Comparison of ENCODE assay signal across 8 cellular contexts in the genomic region with DNA sequence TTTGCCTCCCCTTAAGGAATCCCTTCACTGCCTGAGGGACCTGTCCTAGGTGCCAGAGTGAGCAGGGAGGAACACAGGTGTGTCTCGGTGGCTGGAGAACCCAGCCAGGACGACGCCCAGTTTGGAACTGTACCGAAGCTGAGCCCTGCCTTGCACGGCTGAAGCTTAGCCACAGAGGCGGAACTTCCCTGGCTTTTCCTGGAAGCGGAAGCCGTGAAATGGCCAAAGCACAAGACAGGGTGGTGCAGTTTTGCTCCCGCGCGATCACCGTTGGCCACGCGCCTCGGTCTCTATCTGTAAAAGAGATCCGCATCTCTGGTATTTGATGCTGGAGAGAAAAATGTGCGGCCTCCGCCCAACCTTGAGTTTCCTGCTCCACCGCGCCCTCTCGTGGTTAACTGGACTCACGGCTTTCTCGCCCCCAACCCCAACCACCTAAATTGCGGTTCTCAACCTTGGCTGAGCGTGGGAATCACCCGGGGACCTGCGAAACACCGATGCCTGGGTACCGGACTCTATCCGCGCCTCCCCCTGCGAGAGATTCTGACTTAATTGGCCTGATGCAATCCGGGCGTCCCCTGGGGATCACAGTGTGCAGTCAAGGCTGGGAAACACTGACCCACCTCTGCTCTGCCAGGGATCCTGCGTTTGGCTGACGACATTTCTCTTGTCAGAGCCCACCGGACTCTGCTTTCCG.
DNase-seq lines count a peak whose midpoint lies in the region; ATAC-seq and TF ChIP-seq lines count a peak whose summit lies in the region.

No MANE protein-coding gene starts in this region.

- H3K9me3 ChIP-seq in HUES6 (ENCODE audit: control insufficient read depth, insufficient read depth, low read depth, low read length) (peaks cover 18% of the 10 kb centered on the region), Panc1 (ENCODE audit: control insufficient read depth, insufficient read depth, low read depth, low read length) (peaks cover 3% of the 10 kb centered on the region; the same call in 1 of the 2 replicates), fibroblast of lung (ENCODE audit: control insufficient read depth, insufficient read depth, low read depth, low read length) (no peaks in the 10 kb centered on the region)

- no peak overlapping the region for H3K9ac ChIP-seq in HUES6 (ENCODE audit: low read length)
- H3K9ac ChIP-seq in fibroblast of lung (ENCODE audit: insufficient read depth, low read length): peak overlapping the region; percentile 5

- H3K27me3 Mint-ChIP-seq in activated T-cell treated with anti-CD3 and anti-CD28 coated beads, Interleukin-2, amount 50 U/mL, for 72 hours (ENCODE audit: low read depth): peaks cover 24% of the 10 kb centered on the region
- peaks cover 0 to 20% (median 3%) of the 10 kb centered on the region in 5 donors for H3K27me3 Mint-ChIP-seq in naive thymus-derived CD8-positive, alpha-beta T cell

- H3K27ac ChIP-seq in HUES6 (ENCODE audit: low read depth, low read length) (no peak overlapping the region), Panc1 (ENCODE audit: low read length) (peak overlapping the region; percentile 92), fibroblast of lung (ENCODE audit: insufficient read depth, low read length) (peak overlapping the region; percentile 38)

- H3K4me2 ChIP-seq in fibroblast of lung (ENCODE audit: extremely low read depth, insufficient read depth, low read length): peak overlapping the region; percentile 82

- ATAC-seq in GM18511 (IDR thresholded peaks at IDR 0.05; ENCODE audit: unreplicated experiment) (peak; percentile 82), Panc1 (peak; percentile 90)
- ATAC-seq in activated T-cell treated with anti-CD3 and anti-CD28 coated beads, Interleukin-2, amount 50 U/mL, for 72 hours (replicated peaks in 1 of 2): peak; percentile 90 to 91
- peak; percentile 96 to 97 for ATAC-seq in naive thymus-derived CD8-positive, alpha-beta T cell

- peaks cover 18% of the 10 kb centered on the region for H3K4me1 Mint-ChIP-seq in activated T-cell treated with anti-CD3 and anti-CD28 coated beads, Interleukin-2, amount 50 U/mL, for 72 hours (ENCODE audit: low read depth)
- H3K4me1 Mint-ChIP-seq in naive thymus-derived CD8-positive, alpha-beta T cell: peaks cover 4 to 15% (median 11%) of the 10 kb centered on the region in 4 donors

- intact Hi-C loops in Panc1 (cut with micrococcal nuclease; ENCODE audit: unreplicated experiment): loop anchor here (1.0 kb wide), 1 partner anchor 113 kb away; no protein-coding TSS in a partner anchor

- no peaks in the 10 kb centered on the region for H3K36me3 ChIP-seq in HUES6 (ENCODE audit: control insufficient read depth, insufficient read depth, low read length)
- no peaks in the 10 kb centered on the region for H3K36me3 ChIP-seq in Panc1 (ENCODE audit: control insufficient read depth, insufficient read depth, low read length)
- no peaks in the 10 kb centered on the region for H3K36me3 ChIP-seq in fibroblast of lung (ENCODE audit: control insufficient read depth, insufficient read depth, low read length)

- in situ Hi-C loops in Panc1 (cut with HindIII; ENCODE audit: low pct_unique_long_range_greater_than_20kb, low sequenced_read_pairs): no loop called here

- TF ChIP-seq CTCF in Panc1 (IDR thresholded peaks at IDR 0.05): peak; percentile 95
- peak; percentile 88 to 90 for TF ChIP-seq CTCF in fibroblast of lung (conservative IDR thresholded peaks at IDR 0.05 in 1 of 2, IDR thresholded peaks at IDR 0.05 in 1 of 2; ENCODE audit: low read depth in 1 of 2, low read length in 2 of 2)

- H3K79me2 ChIP-seq in fibroblast of lung (ENCODE audit: control insufficient read depth, insufficient read depth, low read length): no peaks in the 10 kb centered on the region

- no peaks in the 10 kb centered on the region for H3K9me3 Mint-ChIP-seq in activated T-cell treated with anti-CD3 and anti-CD28 coated beads, Interleukin-2, amount 50 U/mL, for 72 hours
- no peaks in the 10 kb centered on the region for H3K9me3 Mint-ChIP-seq in naive thymus-derived CD8-positive, alpha-beta T cell

- H3K4me3 ChIP-seq in HUES6 (ENCODE audit: low read depth, low read length) (peak overlapping the region; percentile 50), Panc1 (ENCODE audit: low read depth in 2 of 2, low read length in 2 of 2) (peak overlapping the region; percentile 24 to 53), fibroblast of lung (replicated peaks in 1 of 4; ENCODE audit: control extremely low read depth in 1 of 4, insufficient read depth in 1 of 4, low read depth in 3 of 4, low read length in 4 of 4) (peak overlapping the region in 3 of 4 experiments; percentile 9 to 51 (median 48))

- H4K20me1 ChIP-seq in fibroblast of lung (ENCODE audit: control insufficient read depth, extremely low read depth, insufficient read depth, low read length): no peaks in the 10 kb centered on the region

- H3K4me1 ChIP-seq in HUES6 (ENCODE audit: control insufficient read depth, insufficient read depth, low read length) (0 out of 2 replicates have a peak, but pooled peaks cover 3% of the 10 kb centered on the region), Panc1 (ENCODE audit: control insufficient read depth, insufficient read depth, low read length) (peaks cover 32% of the 10 kb centered on the region), fibroblast of lung (ENCODE audit: control insufficient read depth, extremely low read depth, insufficient read depth, low read length) (peaks cover 14% of the 10 kb centered on the region)

- POLR2A ChIA-PET in Panc1 (lab: Charles Lee): interaction anchor here (1.2 kb wide), 1 partner anchor 121 kb away, joined by 3 read pairs; no protein-coding TSS in a partner anchor
- POLR2A ChIA-PET in naive thymus-derived CD8-positive, alpha-beta T cell (lab: Charles Lee): interaction anchor here (1.0 to 2.3 kb wide), 3 partner anchors 113 to 126 kb away, joined by 3 to 16 read pairs (median 15); a partner anchor contains a TSS

- CTCF ChIA-PET in Panc1 (lab: Charles Lee): interaction anchor here (0.8 to 1.0 kb wide), 2 partner anchors 113 to 115 kb away, joined by 6 to 10 read pairs; no protein-coding TSS in a partner anchor

- peak overlapping the region; percentile 75 to 82 for H3K4me3 Mint-ChIP-seq in activated T-cell treated with anti-CD3 and anti-CD28 coated beads, Interleukin-2, amount 50 U/mL, for 72 hours
- H3K4me3 Mint-ChIP-seq in naive thymus-derived CD8-positive, alpha-beta T cell: peak overlapping the region; percentile 50 to 77 (median 68)

- peak overlapping the region; percentile 88 for H2AFZ ChIP-seq in fibroblast of lung (ENCODE audit: low read length)

- no peak overlapping the region for H3K27ac Mint-ChIP-seq in activated T-cell treated with anti-CD3 and anti-CD28 coated beads, Interleukin-2, amount 50 U/mL, for 72 hours
- peak overlapping the region in 9 of 10 donors; percentile 64 to 90 (median 75) for H3K27ac Mint-ChIP-seq in naive thymus-derived CD8-positive, alpha-beta T cell

- H3K27me3 ChIP-seq in HUES6 (ENCODE audit: control insufficient read depth, insufficient read depth, low read length) (peaks cover 18% of the 10 kb centered on the region), Panc1 (ENCODE audit: control insufficient read depth, insufficient read depth, low read length) (no peaks in the 10 kb centered on the region), fibroblast of lung (ENCODE audit: control insufficient read depth, insufficient read depth, low read length) (no peaks in the 10 kb centered on the region)

- DNase-seq in 8988T (peak; percentile 22), Panc1 (ENCODE audit: low read depth, low spot score) (peak; percentile 67), fibroblast of lung (ENCODE audit: low read depth in 2 of 2) (peak; percentile 72 to 77)
- DNase-seq in activated T-cell treated with anti-CD3 and anti-CD28 coated beads, Interleukin-2, amount 50 U/mL, for 72 hours: peak; percentile 86 to 87
- peak; percentile 69 to 91 (median 79) for DNase-seq in naive thymus-derived CD8-positive, alpha-beta T cell
- DNase-seq in stimulated activated CD8-positive, alpha-beta memory T cell treated with anti-CD3 and anti-CD28 coated beads, Interleukin-7, amount 100 ng/mL, for 4 hours (ENCODE audit: low read depth in 2 of 2): peak; percentile 62 to 67

- H3K36me3 Mint-ChIP-seq in activated T-cell treated with anti-CD3 and anti-CD28 coated beads, Interleukin-2, amount 50 U/mL, for 72 hours (ENCODE audit: insufficient read depth in 2 of 2): no peaks in the 10 kb centered on the region
- peaks cover 0 to 4% (median 0%) of the 10 kb centered on the region in 3 donors for H3K36me3 Mint-ChIP-seq in naive thymus-derived CD8-positive, alpha-beta T cell

- BruUV-seq in Panc1 (replicated peaks; lab: Mats Ljungman, UMichigan): no TSS peak

Comparison
In these comparisons a context has a peak if more than half of its experiments do, and no peak if none do; other contexts are left out.
1. DNase-seq: peak in every context shown above with its lines; median percentile 86 in activated T-cell treated with anti-CD3 and anti-CD28 coated beads, Interleukin-2, amount 50 U/mL, for 72 hours; 79 in naive thymus-derived CD8-positive, alpha-beta T cell; 74 in fibroblast of lung; 67 in Panc1; 64 in stimulated activated CD8-positive, alpha-beta memory T cell treated with anti-CD3 and anti-CD28 coated beads, Interleukin-7, amount 100 ng/mL, for 4 hours; 22 in 8988T.